Comparison of ENCODE assay signal across 7 cellular contexts in the genomic region with DNA sequence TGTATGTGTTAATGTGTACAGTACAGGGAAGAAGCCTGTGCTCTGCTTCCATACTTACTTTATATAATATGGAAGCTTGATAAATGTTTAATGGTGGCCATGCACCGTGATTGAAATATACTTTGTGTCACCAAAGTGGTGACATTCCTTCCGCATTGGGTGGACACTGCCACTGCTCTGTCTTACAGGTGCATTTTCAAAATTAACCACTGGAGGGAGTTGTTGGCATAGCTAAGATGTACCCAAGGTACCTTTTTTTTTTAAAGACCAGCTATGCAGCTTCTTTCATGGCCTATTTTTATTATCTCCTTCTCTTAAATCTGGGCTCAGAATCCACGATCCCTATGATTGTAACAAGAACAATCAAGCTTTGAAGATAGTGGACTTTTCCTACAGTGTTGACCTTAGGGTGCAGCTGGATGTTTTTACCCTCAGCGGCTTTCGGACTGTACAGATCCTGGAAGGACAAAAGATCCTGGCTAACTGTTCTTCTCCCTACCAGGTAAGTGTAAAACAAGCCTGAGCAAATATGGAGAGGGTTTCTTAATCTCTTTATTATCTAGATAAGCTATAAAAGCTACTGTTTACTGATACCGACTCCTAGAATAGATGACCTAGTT. TPM values are rescaled to one million over a fixed set of nuclear protein-coding genes. Genes with fewer than 3 reads are reported as not detected.
DNase-seq lines count a peak whose midpoint lies in the region; ATAC-seq and TF ChIP-seq lines count a peak whose summit lies in the region.

No MANE protein-coding gene starts in this region.

- no peaks in the 10 kb centered on the region for H3K9me3 Mint-ChIP-seq in activated T-cell treated with anti-CD3 and anti-CD28 coated beads, Interleukin-2, amount 50 U/mL, for 72 hours

- 39 to 51% methylated on average over 6 of the region's 6 CpGs for WGBS in gastroesophageal sphincter (ENCODE audit: low coverage in 1 of 2), 2 donors

- H3K4me3 Mint-ChIP-seq in activated T-cell treated with anti-CD3 and anti-CD28 coated beads, Interleukin-2, amount 50 U/mL, for 72 hours = no peak overlapping the region

- H3K36me3 ChIP-seq in gastroesophageal sphincter (no peaks in the 10 kb centered on the region), osteoblast (ENCODE audit: insufficient read depth, low read length) (peaks cover 21% of the 10 kb centered on the region)

- TF ChIP-seq CTCF in gastroesophageal sphincter (IDR thresholded peaks at IDR 0.05) (peak; percentile 81 to 87 (median 86)), osteoblast (IDR thresholded peaks at IDR 0.05; ENCODE audit: extremely low read depth, low read depth, low read length) (peak; percentile 83)

- no peaks in the 10 kb centered on the region for H3K4me1 ChIP-seq in gastroesophageal sphincter
- H3K4me1 ChIP-seq in osteoblast (ENCODE audit: insufficient read depth, low read length) = no peaks in the 10 kb centered on the region

- H3K27ac ChIP-seq in gastroesophageal sphincter = no peak overlapping the region
- H3K27ac ChIP-seq in osteoblast (ENCODE audit: low read depth, low read length) = no peak overlapping the region

- ATAC-seq in HG02678 (IDR thresholded peaks at IDR 0.05; ENCODE audit: unreplicated experiment) (peak; percentile 45), gastroesophageal sphincter (peak; percentile 72), HG03175 (IDR thresholded peaks at IDR 0.05; ENCODE audit: unreplicated experiment) (no peak)
- peak; percentile 76 to 81 for ATAC-seq in activated T-cell treated with anti-CD3 and anti-CD28 coated beads, Interleukin-2, amount 50 U/mL, for 72 hours (replicated peaks in 1 of 2)

- H3K4me1 Mint-ChIP-seq in activated T-cell treated with anti-CD3 and anti-CD28 coated beads, Interleukin-2, amount 50 U/mL, for 72 hours (ENCODE audit: low read depth) = no peaks in the 10 kb centered on the region

- TF ChIP-seq POLR2A in gastroesophageal sphincter (IDR thresholded peaks at IDR 0.05) = no peak

- H3K27ac Mint-ChIP-seq in activated T-cell treated with anti-CD3 and anti-CD28 coated beads, Interleukin-2, amount 50 U/mL, for 72 hours = no peak overlapping the region

- in situ Hi-C loops in G401 (cut with HindIII; ENCODE audit: low sequenced_read_pairs) = loop anchor here (25.0 kb wide), 1 partner anchor 180 kb away; a partner anchor contains a TSS

- no peaks in the 10 kb centered on the region for H3K27me3 Mint-ChIP-seq in activated T-cell treated with anti-CD3 and anti-CD28 coated beads, Interleukin-2, amount 50 U/mL, for 72 hours (ENCODE audit: low read depth)

- peak overlapping the region; percentile 48 for H2AFZ ChIP-seq in osteoblast (ENCODE audit: low read length)

- H3K9me3 ChIP-seq in gastroesophageal sphincter = no peaks in the 10 kb centered on the region
- no peaks in the 10 kb centered on the region for H3K9me3 ChIP-seq in osteoblast (ENCODE audit: low read depth, low read length)

- H3K79me2 ChIP-seq in osteoblast (ENCODE audit: insufficient read depth, low read length) = no peaks in the 10 kb centered on the region

- no peaks in the 10 kb centered on the region for H4K20me1 ChIP-seq in osteoblast (ENCODE audit: insufficient read depth, low read length)

- H3K36me3 Mint-ChIP-seq in activated T-cell treated with anti-CD3 and anti-CD28 coated beads, Interleukin-2, amount 50 U/mL, for 72 hours (ENCODE audit: insufficient read depth in 2 of 2) = peaks cover 2 to 37% of the 10 kb centered on the region in 2 donors

- no peaks in the 10 kb centered on the region for H3K27me3 ChIP-seq in gastroesophageal sphincter
- no peaks in the 10 kb centered on the region for H3K27me3 ChIP-seq in osteoblast (ENCODE audit: insufficient read depth, low read length)

- TF ChIP-seq EP300 in gastroesophageal sphincter (IDR thresholded peaks at IDR 0.05) = no peak

- H3K4me2 ChIP-seq in osteoblast (ENCODE audit: insufficient read depth, low read length) = no peak overlapping the region

- peak; percentile 91 for DNase-seq in G401 (ENCODE audit: low spot score)
- peak; percentile 37 for DNase-seq in NCI-H524 treated with DMSO at 0.1 percent for 48 hours (lab: John Stamatoyannopoulos, UW)
- peak; percentile 36 to 52 for DNase-seq in activated T-cell treated with anti-CD3 and anti-CD28 coated beads, Interleukin-2, amount 50 U/mL, for 72 hours
- DNase-seq in osteoblast (ENCODE audit: insufficient read length, low spot score, missing footprints) = peak; percentile 72

- no peak overlapping the region for H3K4me3 ChIP-seq in gastroesophageal sphincter
- no peak overlapping the region for H3K4me3 ChIP-seq in osteoblast (ENCODE audit: insufficient read depth, low read length)

RNA-seq across cellular contexts. Expression of a gene that starts 21.6 kb away (rescaled TPM):
- 1.8 TPM in 1 of 2 replicates, not detected in the other for total RNA-seq in G401 (2014; rRNA removed; shearing (Covaris generic))
- 1 to 10 TPM in 1 of 2 donors, under 1 TPM in 1; 0.51 to 1.2 TPM for total RNA-seq in activated T-cell treated with anti-CD3 and anti-CD28 coated beads, Interleukin-2, amount 50 U/mL, for 72 hours
- total RNA-seq in gastroesophageal sphincter (1 to 10 TPM in 2 of 4 donors, under 1 TPM in 2; 0.94 to 4.6 (median 1.6) TPM), osteoblast (not detected in 2 replicates)

RNA-seq across cellular contexts. Expression of a gene that starts 56.4 kb away (rescaled TPM):
- 64.4 and 86.8 TPM in 2 replicates for total RNA-seq in G401 (2014; rRNA removed; shearing (Covaris generic))
- total RNA-seq in activated T-cell treated with anti-CD3 and anti-CD28 coated beads, Interleukin-2, amount 50 U/mL, for 72 hours = 10 to 100 TPM; 86.5 to 91.2 TPM
- total RNA-seq in gastroesophageal sphincter (1 to 10 TPM in 2 of 4 donors, under 1 TPM in 2; 0.13 to 2.4 (median 0.95) TPM), osteoblast (2.2 and 4.1 TPM in 2 replicates)

Comparison
In these comparisons a context has a peak if more than half of its experiments do, and no peak if none do; other contexts are left out.
1. DNase-seq: peak in every context shown above with its lines; median percentile 91 in G401; 72 in osteoblast; 44 in activated T-cell treated with anti-CD3 and anti-CD28 coated beads, Interleukin-2, amount 50 U/mL, for 72 hours; 37 in NCI-H524 treated with DMSO at 0.1 percent for 48 hours.
2. RNA of a gene that starts 56.4 kb away (total RNA-seq): 86.5 to 91.2 TPM in activated T-cell treated with anti-CD3 and anti-CD28 coated beads, Interleukin-2, amount 50 U/mL, for 72 hours and 64.4 to 86.8 TPM in G401; 2.2 to 4.1 TPM in osteoblast and 0.13 to 2.4 TPM in gastroesophageal sphincter; every median in the first group is over 10 times any median in the second.